Comparison of ENCODE assay signal across 2 cellular contexts in genomic region chr10:123926401-123927264, GRCh38.
TF ChIP-seq lines count a peak whose summit lies in the region.

No MANE protein-coding gene starts in this region.

TF ChIP-seq in HepG2, 621 proteins besides CTCF, POLR2A, EP300 and RAD21:
- TF ChIP-seq ZNF512 (CRISPR knock-in tag; IDR thresholded peaks at IDR 0.05) (no peak), MAFF (IDR thresholded peaks at IDR 0.05; ENCODE audit: low read depth, low read length) (peak; percentile 58; the same call in 1 of the 2 replicates), SMC3 (IDR thresholded peaks at IDR 0.05; ENCODE audit: low read length) (no peak), MAFK (conservative IDR thresholded peaks at IDR 0.05 in 1 of 2, IDR thresholded peaks at IDR 0.05 in 1 of 2; ENCODE audit: low read length in 2 of 2) (peak; percentile 66 to 80), NFE2L2 (IDR thresholded peaks at IDR 0.05; ENCODE audit: low read length) (peak; percentile 59; the same call in 1 of the 2 replicates)
TF ChIP-seq in HepG2: peak in this region for 3.

TF ChIP-seq in GM12878, 131 proteins besides CTCF, POLR2A, EP300 and RAD21:
- TF ChIP-seq CHD4 (IDR thresholded peaks at IDR 0.05) (no peak), YY1 (IDR thresholded peaks at IDR 0.05; ENCODE audit: low read depth, low read length) (peak; percentile 54; the same call in 1 of the 2 replicates), BACH1 (IDR thresholded peaks at IDR 0.05; ENCODE audit: borderline replicate concordance) (peak; percentile 95), RCOR1 (conservative IDR thresholded peaks at IDR 0.05; ENCODE audit: low read depth, low read length) (no peak), TCF12 (IDR thresholded peaks at IDR 0.05; ENCODE audit: low read depth, low read length) (no peak), ZNF274 (IDR thresholded peaks at IDR 0.05; ENCODE audit: insufficient read depth, insufficient read length) (no peak)
TF ChIP-seq in GM12878: peak in this region for 2.
